Comparison of ENCODE assay signal across 1 cellular context in the genomic region with DNA sequence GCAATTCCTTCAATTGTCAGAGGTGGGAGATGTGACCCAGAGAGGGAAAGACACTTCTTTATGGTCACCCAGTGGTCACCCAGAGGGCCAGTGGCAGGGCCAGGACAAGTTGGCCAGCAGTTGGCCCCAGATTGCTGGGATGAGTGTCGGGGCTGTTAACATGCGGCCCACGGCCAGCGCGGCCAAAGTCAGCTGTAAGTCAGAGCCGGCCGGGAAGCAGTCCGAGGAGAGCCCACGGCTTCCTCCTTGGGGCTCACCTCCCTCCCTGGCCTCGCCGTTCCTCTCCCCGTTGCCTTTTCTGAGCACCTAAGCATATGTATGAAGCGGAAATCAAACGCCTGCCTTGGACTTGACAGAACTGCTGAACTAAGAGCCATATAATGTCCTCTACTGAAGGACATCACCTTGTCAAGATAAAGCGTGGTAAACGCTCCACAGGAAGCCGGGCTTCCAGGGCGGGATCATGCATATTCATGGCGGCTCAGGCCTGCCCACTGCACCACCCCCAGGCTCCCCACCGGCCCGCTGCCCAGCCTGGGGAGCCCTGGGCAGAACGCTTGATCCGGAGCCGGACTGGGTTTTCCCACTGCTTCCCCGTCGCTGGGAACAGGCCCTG.
TF ChIP-seq lines count a peak whose summit lies in the region.

No MANE protein-coding gene starts in this region.

TF ChIP-seq in K562, 482 proteins besides CTCF, POLR2A, EP300 and RAD21 (continued from another document and continues in another):
- TF ChIP-seq GABPA (tag; conservative IDR thresholded peaks at IDR 0.05; ENCODE audit: low read depth) = peak; percentile 61
- no peak for TF ChIP-seq ILF3 (IDR thresholded peaks at IDR 0.05; ENCODE audit: borderline replicate concordance)
- TF ChIP-seq, protein P1, sequence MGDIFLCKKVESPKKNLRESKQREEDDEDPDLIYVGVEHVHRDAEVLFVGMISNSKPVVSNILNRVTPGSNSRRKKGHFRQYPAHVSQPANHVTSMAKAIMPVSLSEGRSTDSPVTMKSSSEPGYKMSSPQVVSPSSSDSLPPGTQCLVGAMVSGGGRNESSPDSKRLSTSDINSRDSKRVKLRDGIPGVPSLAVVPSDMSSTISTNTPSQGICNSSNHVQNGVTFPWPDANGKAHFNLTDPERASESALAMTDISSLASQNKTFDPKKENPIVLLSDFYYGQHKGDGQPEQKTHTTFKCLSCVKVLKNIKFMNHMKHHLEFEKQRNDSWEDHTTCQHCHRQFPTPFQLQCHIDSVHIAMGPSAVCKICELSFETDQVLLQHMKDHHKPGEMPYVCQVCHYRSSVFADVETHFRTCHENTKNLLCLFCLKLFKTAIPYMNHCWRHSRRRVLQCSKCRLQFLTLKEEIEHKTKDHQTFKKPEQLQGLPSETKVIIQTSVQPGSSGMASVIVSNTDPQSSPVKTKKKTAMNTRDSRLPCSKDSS (IDR thresholded peaks at IDR 0.05; ENCODE audit: low read depth, partially characterized antibody) = no peak
- no peak for TF ChIP-seq ELF2 (CRISPR knock-in tag; IDR thresholded peaks at IDR 0.05)
- no peak for TF ChIP-seq ARID2 (IDR thresholded peaks at IDR 0.05)
- no peak for TF ChIP-seq HNRNPK (IDR thresholded peaks at IDR 0.05; ENCODE audit: low read depth, low read length, poor library complexity, severe bottlenecking)
- TF ChIP-seq HNRNPH1 (optimal IDR thresholded peaks at IDR 0.05; ENCODE audit: low read depth, low read length) = no peak
- TF ChIP-seq KDM5B (IDR thresholded peaks at IDR 0.05; ENCODE audit: insufficient replicate concordance, low read depth, low read length) = no peak
- TF ChIP-seq ZKSCAN3 (CRISPR knock-in tag; IDR thresholded peaks at IDR 0.05) = no peak
- no peak for TF ChIP-seq MAFG (tag; conservative IDR thresholded peaks at IDR 0.05)
- no peak for TF ChIP-seq PRMT5 (CRISPR knock-in tag; IDR thresholded peaks at IDR 0.05)
- TF ChIP-seq ZNF586 (CRISPR knock-in tag; conservative IDR thresholded peaks at IDR 0.05) = no peak
- no peak for TF ChIP-seq ELK1 (CRISPR knock-in tag; IDR thresholded peaks at IDR 0.05)
- no peak for TF ChIP-seq DDX20 (tag; IDR thresholded peaks at IDR 0.05; ENCODE audit: low read depth)
- no peak for TF ChIP-seq OTX1 (CRISPR knock-in tag; IDR thresholded peaks at IDR 0.05)
- TF ChIP-seq MEIS2 (IDR thresholded peaks at IDR 0.05; ENCODE audit: partially characterized antibody) = peak; percentile 69
- no peak for TF ChIP-seq TRIM24 (IDR thresholded peaks at IDR 0.05)
- peak; percentile 62 for TF ChIP-seq SUPT5H (IDR thresholded peaks at IDR 0.05)
- no peak for TF ChIP-seq TGIF2 (CRISPR knock-in tag; IDR thresholded peaks at IDR 0.05)
- TF ChIP-seq HDAC2 (IDR thresholded peaks at IDR 0.05) = peak; percentile 62
- peak; percentile 20; the same call in 1 of the 2 replicates for TF ChIP-seq ZNF76 (CRISPR knock-in tag; IDR thresholded peaks at IDR 0.05; ENCODE audit: borderline replicate concordance)
- peak; percentile 66 for TF ChIP-seq TBP (optimal IDR thresholded peaks at IDR 0.05; ENCODE audit: low read depth, low read length)
- TF ChIP-seq MTA3 (IDR thresholded peaks at IDR 0.05; ENCODE audit: borderline replicate concordance) = 0 out of 2 replicates have a peak, but pooled peaks have one; percentile 41
- TF ChIP-seq TAF15 (IDR thresholded peaks at IDR 0.05; ENCODE audit: low read depth, low read length) = no peak
- peak; percentile 79 for TF ChIP-seq RBFOX2 (IDR thresholded peaks at IDR 0.05; ENCODE audit: low read depth, low read length)
- 0 out of 2 replicates have a peak, but pooled peaks have one; percentile 4 for TF ChIP-seq SMC3 (conservative IDR thresholded peaks at IDR 0.05; ENCODE audit: insufficient read depth, low read depth, low read length)
- no peak for TF ChIP-seq ZNF57 (CRISPR knock-in tag; IDR thresholded peaks at IDR 0.05)
- TF ChIP-seq NFE2 (IDR thresholded peaks at IDR 0.05; ENCODE audit: low read depth) = no peak
- TF ChIP-seq ZNF232 (CRISPR knock-in tag; IDR thresholded peaks at IDR 0.05) = no peak
- no peak for TF ChIP-seq ZNF41 (CRISPR knock-in tag; conservative IDR thresholded peaks at IDR 0.05)
- peak; percentile 22; the same call in 1 of the 2 replicates for TF ChIP-seq ZEB2 (IDR thresholded peaks at IDR 0.05)
- no peak for TF ChIP-seq MCM7 (IDR thresholded peaks at IDR 0.05)
- no peak for TF ChIP-seq ZNF507 (tag; conservative IDR thresholded peaks at IDR 0.05)
- TF ChIP-seq, protein P2, sequence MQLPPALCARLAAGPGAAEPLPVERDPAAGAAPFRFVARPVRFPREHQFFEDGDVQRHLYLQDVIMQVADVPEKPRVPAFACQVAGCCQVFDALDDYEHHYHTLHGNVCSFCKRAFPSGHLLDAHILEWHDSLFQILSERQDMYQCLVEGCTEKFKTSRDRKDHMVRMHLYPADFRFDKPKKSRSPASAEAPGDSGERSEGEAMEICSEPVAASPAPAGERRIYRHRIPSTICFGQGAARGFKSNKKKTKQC (CRISPR knock-in tag; IDR thresholded peaks at IDR 0.05) = no peak
- no peak for TF ChIP-seq SOX6 (IDR thresholded peaks at IDR 0.05)
- peak; percentile 31; the same call in 1 of the 2 replicates for TF ChIP-seq SMARCA4 (IDR thresholded peaks at IDR 0.05)
- peak; percentile 98 for TF ChIP-seq ESRRA (IDR thresholded peaks at IDR 0.05; ENCODE audit: borderline replicate concordance, low read depth)
- TF ChIP-seq KHSRP (IDR thresholded peaks at IDR 0.05) = no peak
- TF ChIP-seq EGR1 (conservative IDR thresholded peaks at IDR 0.05) = 0 out of 2 replicates have a peak, but pooled peaks have one; percentile 6
- TF ChIP-seq, protein P3, sequence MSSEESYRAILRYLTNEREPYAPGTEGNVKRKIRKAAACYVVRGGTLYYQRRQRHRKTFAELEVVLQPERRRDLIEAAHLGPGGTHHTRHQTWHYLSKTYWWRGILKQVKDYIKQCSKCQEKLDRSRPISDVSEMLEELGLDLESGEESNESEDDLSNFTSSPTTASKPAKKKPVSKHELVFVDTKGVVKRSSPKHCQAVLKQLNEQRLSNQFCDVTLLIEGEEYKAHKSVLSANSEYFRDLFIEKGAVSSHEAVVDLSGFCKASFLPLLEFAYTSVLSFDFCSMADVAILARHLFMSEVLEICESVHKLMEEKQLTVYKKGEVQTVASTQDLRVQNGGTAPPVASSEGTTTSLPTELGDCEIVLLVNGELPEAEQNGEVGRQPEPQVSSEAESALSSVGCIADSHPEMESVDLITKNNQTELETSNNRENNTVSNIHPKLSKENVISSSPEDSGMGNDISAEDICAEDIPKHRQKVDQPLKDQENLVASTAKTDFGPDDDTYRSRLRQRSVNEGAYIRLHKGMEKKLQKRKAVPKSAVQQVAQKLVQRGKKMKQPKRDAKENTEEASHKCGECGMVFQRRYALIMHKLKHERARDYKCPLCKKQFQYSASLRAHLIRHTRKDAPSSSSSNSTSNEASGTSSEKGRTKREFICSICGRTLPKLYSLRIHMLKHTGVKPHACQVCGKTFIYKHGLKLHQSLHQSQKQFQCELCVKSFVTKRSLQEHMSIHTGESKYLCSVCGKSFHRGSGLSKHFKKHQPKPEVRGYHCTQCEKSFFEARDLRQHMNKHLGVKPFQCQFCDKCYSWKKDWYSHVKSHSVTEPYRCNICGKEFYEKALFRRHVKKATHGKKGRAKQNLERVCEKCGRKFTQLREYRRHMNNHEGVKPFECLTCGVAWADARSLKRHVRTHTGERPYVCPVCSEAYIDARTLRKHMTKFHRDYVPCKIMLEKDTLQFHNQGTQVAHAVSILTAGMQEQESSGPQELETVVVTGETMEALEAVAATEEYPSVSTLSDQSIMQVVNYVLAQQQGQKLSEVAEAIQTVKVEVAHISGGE (CRISPR knock-in tag; IDR thresholded peaks at IDR 0.05) = 0 out of 6 replicates have a peak, but pooled peaks of 1 of the 3 experiments have one; percentile 55
- TF ChIP-seq BRF2 (IDR thresholded peaks at IDR 0.05; ENCODE audit: borderline replicate concordance, insufficient read depth, insufficient read length) = no peak
- no peak for TF ChIP-seq KAT8 (IDR thresholded peaks at IDR 0.05; ENCODE audit: low read depth)
- TF ChIP-seq ZFX (CRISPR knock-in tag; IDR thresholded peaks at IDR 0.05) = peak; percentile 66
- no peak for TF ChIP-seq MAFF (IDR thresholded peaks at IDR 0.05; ENCODE audit: low read length)
- TF ChIP-seq, protein P4, sequence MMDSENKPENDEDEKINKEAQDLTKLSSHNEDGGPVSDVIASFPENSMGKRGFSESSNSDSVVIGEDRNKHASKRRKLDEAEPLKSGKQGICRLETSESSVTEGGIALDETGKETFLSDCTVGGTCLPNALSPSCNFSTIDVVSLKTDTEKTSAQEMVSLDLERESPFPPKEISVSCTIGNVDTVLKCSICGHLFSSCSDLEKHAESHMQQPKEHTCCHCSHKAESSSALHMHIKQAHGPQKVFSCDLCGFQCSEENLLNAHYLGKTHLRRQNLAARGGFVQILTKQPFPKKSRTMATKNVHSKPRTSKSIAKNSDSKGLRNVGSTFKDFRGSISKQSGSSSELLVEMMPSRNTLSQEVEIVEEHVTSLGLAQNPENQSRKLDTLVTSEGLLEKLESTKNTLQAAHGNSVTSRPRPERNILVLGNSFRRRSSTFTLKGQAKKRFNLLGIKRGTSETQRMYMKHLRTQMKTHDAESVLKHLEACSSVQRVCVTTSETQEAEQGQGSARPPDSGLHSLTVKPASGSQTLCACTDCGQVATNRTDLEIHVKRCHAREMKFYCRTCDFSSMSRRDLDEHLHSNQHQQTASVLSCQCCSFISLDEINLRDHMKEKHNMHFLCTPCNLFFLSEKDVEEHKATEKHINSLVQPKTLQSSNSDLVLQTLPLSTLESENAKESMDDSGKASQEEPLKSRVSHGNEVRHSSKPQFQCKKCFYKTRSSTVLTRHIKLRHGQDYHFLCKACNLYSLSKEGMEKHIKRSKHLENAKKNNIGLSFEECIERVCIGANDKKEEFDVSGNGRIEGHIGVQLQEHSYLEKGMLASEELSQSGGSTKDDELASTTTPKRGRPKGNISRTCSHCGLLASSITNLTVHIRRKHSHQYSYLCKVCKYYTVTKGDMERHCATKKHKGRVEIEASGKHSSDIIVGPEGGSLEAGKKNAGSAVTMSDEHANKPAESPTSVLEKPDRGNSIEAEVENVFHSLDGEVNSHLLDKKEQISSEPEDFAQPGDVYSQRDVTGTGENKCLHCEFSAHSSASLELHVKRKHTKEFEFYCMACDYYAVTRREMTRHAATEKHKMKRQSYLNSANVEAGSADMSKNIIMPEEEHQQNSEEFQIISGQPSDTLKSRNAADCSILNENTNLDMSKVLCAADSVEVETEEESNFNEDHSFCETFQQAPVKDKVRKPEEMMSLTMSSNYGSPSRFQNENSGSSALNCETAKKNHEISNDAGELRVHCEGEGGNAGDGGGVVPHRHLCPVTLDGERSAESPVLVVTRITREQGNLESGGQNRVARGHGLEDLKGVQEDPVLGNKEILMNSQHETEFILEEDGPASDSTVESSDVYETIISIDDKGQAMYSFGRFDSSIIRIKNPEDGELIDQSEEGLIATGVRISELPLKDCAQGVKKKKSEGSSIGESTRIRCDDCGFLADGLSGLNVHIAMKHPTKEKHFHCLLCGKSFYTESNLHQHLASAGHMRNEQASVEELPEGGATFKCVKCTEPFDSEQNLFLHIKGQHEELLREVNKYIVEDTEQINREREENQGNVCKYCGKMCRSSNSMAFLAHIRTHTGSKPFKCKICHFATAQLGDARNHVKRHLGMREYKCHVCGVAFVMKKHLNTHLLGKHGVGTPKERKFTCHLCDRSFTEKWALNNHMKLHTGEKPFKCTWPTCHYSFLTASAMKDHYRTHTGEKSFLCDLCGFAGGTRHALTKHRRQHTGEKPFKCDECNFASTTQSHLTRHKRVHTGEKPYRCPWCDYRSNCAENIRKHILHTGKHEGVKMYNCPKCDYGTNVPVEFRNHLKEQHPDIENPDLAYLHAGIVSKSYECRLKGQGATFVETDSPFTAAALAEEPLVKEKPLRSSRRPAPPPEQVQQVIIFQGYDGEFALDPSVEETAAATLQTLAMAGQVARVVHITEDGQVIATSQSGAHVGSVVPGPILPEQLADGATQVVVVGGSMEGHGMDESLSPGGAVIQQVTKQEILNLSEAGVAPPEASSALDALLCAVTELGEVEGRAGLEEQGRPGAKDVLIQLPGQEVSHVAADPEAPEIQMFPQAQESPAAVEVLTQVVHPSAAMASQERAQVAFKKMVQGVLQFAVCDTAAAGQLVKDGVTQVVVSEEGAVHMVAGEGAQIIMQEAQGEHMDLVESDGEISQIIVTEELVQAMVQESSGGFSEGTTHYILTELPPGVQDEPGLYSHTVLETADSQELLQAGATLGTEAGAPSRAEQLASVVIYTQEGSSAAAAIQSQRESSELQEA (IDR thresholded peaks at IDR 0.05; ENCODE audit: low read depth) = no peak
- no peak for TF ChIP-seq ZNF23 (CRISPR knock-in tag; IDR thresholded peaks at IDR 0.05)
- TF ChIP-seq GATA2 (CRISPR knock-in tag; IDR thresholded peaks at IDR 0.05) = no peak
- no peak for TF ChIP-seq ZNF699 (CRISPR knock-in tag; IDR thresholded peaks at IDR 0.05; ENCODE audit: insufficient replicate concordance)
- TF ChIP-seq SMARCA5 (IDR thresholded peaks at IDR 0.05) = 0 out of 2 replicates have a peak, but pooled peaks have one; percentile 23
- TF ChIP-seq CREB1 (IDR thresholded peaks at IDR 0.05) = no peak
- no peak for TF ChIP-seq CREB1 (CRISPR knock-in tag; IDR thresholded peaks at IDR 0.05)
- peak; percentile 60; the same call in 1 of the 2 replicates for TF ChIP-seq ETV5 (CRISPR knock-in tag; IDR thresholded peaks at IDR 0.05; ENCODE audit: low read depth)
- TF ChIP-seq ERF (CRISPR knock-in tag; IDR thresholded peaks at IDR 0.05) = no peak
- no peak for TF ChIP-seq ZNF324 (CRISPR knock-in tag; IDR thresholded peaks at IDR 0.05)
